Comparison of ENCODE assay signal across 28 cellular contexts in genomic region chr19:55044286-55044685, GRCh38. TPM values are rescaled to one million over a fixed set of nuclear protein-coding genes. Genes with fewer than 3 reads are reported as not detected.
"Had no signal": no experiment of that assay in that cellular context is flagged by ENCODE, and none has a peak within 500 bp of the region (broad histone marks: within the 10 kb centered on the region; RNA-seq: fewer than 3 reads in every experiment).

No MANE protein-coding gene starts in this region.

- H3K36me3 ChIP-seq: neutrophil had no signal

- H3K4me1 ChIP-seq: gastrocnemius medialis, parathyroid adenoma, right lobe of liver, stomach, thyroid gland had no signal

- H3K27me3 Mint-ChIP-seq: memory B cell; naive B cell; natural killer cell treated with Interleukin-12 subunit alpha and Interleukin-12 subunit beta and Interleukin-15 and Interleukin-18, amount 100 ng/mL, for 72 hours; progenitor cell of endocrine pancreas had no signal

- H3K9ac ChIP-seq: parathyroid adenoma had no signal

- H2AFZ ChIP-seq: parathyroid adenoma had no signal

- H3K79me2 ChIP-seq: parathyroid adenoma had no signal

- H3K9me3 Mint-ChIP-seq: memory B cell; naive B cell; natural killer cell treated with Interleukin-12 subunit alpha and Interleukin-12 subunit beta and Interleukin-15 and Interleukin-18, amount 100 ng/mL, for 72 hours; neural crest cell; stimulated activated effector memory CD8-positive, alpha-beta T cell treated with anti-CD3 and anti-CD28 coated beads, Interleukin-12 subunit alpha, Interleukin-12 subunit beta, amount 100 ng/mL, for 72 hours had no signal

- H3K9me3 ChIP-seq: gastrocnemius medialis, neutrophil, right lobe of liver, stomach, thyroid gland had no signal

- ATAC-seq: gastrocnemius medialis; left lobe of liver; natural killer cell treated with Interleukin-12 subunit alpha and Interleukin-12 subunit beta and Interleukin-15 and Interleukin-18, amount 100 ng/mL, for 72 hours; right lobe of liver; stimulated activated effector memory CD8-positive, alpha-beta T cell treated with anti-CD3 and anti-CD28 coated beads, Interleukin-12 subunit alpha, Interleukin-12 subunit beta, amount 100 ng/mL, for 72 hours had no signal

- H3K27ac Mint-ChIP-seq: memory B cell; natural killer cell treated with Interleukin-12 subunit alpha and Interleukin-12 subunit beta and Interleukin-15 and Interleukin-18, amount 100 ng/mL, for 72 hours; progenitor cell of endocrine pancreas; stimulated activated effector memory CD8-positive, alpha-beta T cell treated with anti-CD3 and anti-CD28 coated beads, Interleukin-12 subunit alpha, Interleukin-12 subunit beta, amount 100 ng/mL, for 72 hours had no signal

- FAIRE-seq: keratinocyte had no signal

- H3K4me1 Mint-ChIP-seq: memory B cell, neural crest cell had no signal

- H3K36me3 Mint-ChIP-seq: natural killer cell treated with Interleukin-12 subunit alpha and Interleukin-12 subunit beta and Interleukin-15 and Interleukin-18, amount 100 ng/mL, for 72 hours had no signal

- H3K4me3 Mint-ChIP-seq: memory B cell; naive B cell; natural killer cell treated with Interleukin-12 subunit alpha and Interleukin-12 subunit beta and Interleukin-15 and Interleukin-18, amount 100 ng/mL, for 72 hours; neural crest cell; stimulated activated effector memory CD8-positive, alpha-beta T cell treated with anti-CD3 and anti-CD28 coated beads, Interleukin-12 subunit alpha, Interleukin-12 subunit beta, amount 100 ng/mL, for 72 hours had no signal

- DNase-seq: dorsolateral prefrontal cortex; effector CD4-positive, alpha-beta T cell; foreskin fibroblast; gastrocnemius medialis; naive B cell; right lobe of liver; stimulated activated CD4-positive, alpha-beta T cell treated with anti-CD3 and anti-CD28 coated beads, Interleukin-12 subunit alpha, Interleukin-12 subunit beta, amount 100 ng/mL, for 4 hours; stimulated activated CD4-positive, alpha-beta T cell treated with anti-CD3 and anti-CD28 coated beads, Interleukin-1b, Interleukin-23, amount 100 ng/mL, for 48 hours; stimulated activated CD4-positive, alpha-beta T cell treated with anti-CD3 and anti-CD28 coated beads, Interleukin-4, amount 100 ng/mL, for 1 hour; stimulated activated naive CD4-positive, alpha-beta T cell treated with Interleukin-2 at 50 U/mL for 16 hours; stomach; thyroid gland; trophoblast cell had no signal

- H3K4me3 ChIP-seq: dorsolateral prefrontal cortex, gastrocnemius medialis, lung, right lobe of liver, smooth muscle cell, stomach, thyroid gland had no signal

- H3K27me3 ChIP-seq: dorsolateral prefrontal cortex, gastrocnemius medialis, right lobe of liver, stomach, thyroid gland had no signal

- H3K4me2 ChIP-seq: smooth muscle cell had no signal

- H3K27ac ChIP-seq: epithelial cell of prostate, gastrocnemius medialis, neutrophil, parathyroid adenoma, right lobe of liver, stomach, thyroid gland had no signal

RNA-seq across cellular contexts. Expression of gene GP6, which starts 6.2 kb away (rescaled TPM):
- total RNA-seq: glomerular endothelial cell, left lobe of liver, smooth muscle cell, subcutaneous adipose tissue, urinary bladder had no signal
- polyA plus RNA-seq: smooth muscle cell had no signal
